Comparison of ENCODE assay signal across 30 cellular contexts in the genomic region with DNA sequence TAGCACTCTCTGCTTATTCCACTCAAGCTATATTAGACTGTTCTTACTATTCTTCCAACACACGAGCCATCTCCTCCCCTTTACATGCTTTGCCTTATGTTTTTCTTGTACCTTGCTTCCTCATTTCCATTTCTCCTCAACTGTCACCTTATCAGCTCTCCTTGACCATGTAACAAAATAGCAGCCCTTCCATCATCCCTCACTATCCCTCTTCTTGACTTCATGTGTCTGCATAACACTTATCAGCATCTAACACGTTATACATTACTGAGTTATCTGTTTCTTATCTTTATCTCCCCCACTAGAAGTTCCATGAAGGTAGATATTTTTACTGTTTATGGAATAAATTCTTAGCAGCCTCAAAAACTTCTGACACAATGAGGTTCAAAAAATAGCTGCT.
"Had no signal": no experiment of that assay in that cellular context is flagged by ENCODE, and none has a peak within 500 bp of the region (broad histone marks: within the 10 kb centered on the region; RNA-seq: fewer than 3 reads in every experiment).

No MANE protein-coding gene starts in this region.

- ATAC-seq: esophagus mucosa; heart left ventricle; left colon; naive thymus-derived CD4-positive, alpha-beta T cell; right lobe of liver; SK-N-SH treated with all-trans-retinoic acid at 6 μM for 48 hours; stimulated activated naive CD8-positive, alpha-beta T cell treated with anti-CD3 and anti-CD28 coated beads, Interleukin-15, Interleukin-2, amounts not matched to agents 100 U/mL and 50 U/mL, for 24 hours had no signal

- H3K4me3 Mint-ChIP-seq: activated CD4-positive, alpha-beta memory T cell treated with anti-CD3 and anti-CD28 coated beads for 36 hours; activated naive CD4-positive, alpha-beta T cell treated with anti-CD3 and anti-CD28 coated beads for 36 hours; activated T-helper 1 cell treated with anti-CD3 and anti-CD28 coated beads, Interleukin-12 subunit alpha, Interleukin-12 subunit beta, Interleukin-2, Interleukin-4 antibody, amounts not matched to agents 30 ng/mL and 10 ng/mL and 1 ng/mL, durations not matched to agents 14 hours and 24 hours and 36 hours; immature natural killer cell; naive thymus-derived CD4-positive, alpha-beta T cell had no signal

- H3K9me3 ChIP-seq: heart left ventricle, ovary, right lobe of liver, thoracic aorta had no signal

- H3K27ac ChIP-seq: coronary artery, dorsolateral prefrontal cortex, heart left ventricle, ovary, right lobe of liver, thoracic aorta had no signal

- H3K36me3 ChIP-seq: ovary had no signal

- H3K27me3 ChIP-seq: dorsolateral prefrontal cortex, heart left ventricle, ovary, right lobe of liver had no signal

- H3K4me1 ChIP-seq: heart left ventricle, right lobe of liver had no signal

- H3K4me3 ChIP-seq: coronary artery, dorsolateral prefrontal cortex, heart left ventricle, ovary, right lobe of liver, thoracic aorta had no signal

- H3K27me3 Mint-ChIP-seq: activated CD4-positive, alpha-beta memory T cell treated with anti-CD3 and anti-CD28 coated beads for 36 hours; naive thymus-derived CD4-positive, alpha-beta T cell; progenitor cell of endocrine pancreas had no signal

- H3K27ac Mint-ChIP-seq: activated CD4-positive, alpha-beta memory T cell treated with anti-CD3 and anti-CD28 coated beads for 36 hours; activated naive CD4-positive, alpha-beta T cell treated with anti-CD3 and anti-CD28 coated beads for 36 hours; activated T-helper 1 cell treated with anti-CD3 and anti-CD28 coated beads, Interleukin-12 subunit alpha, Interleukin-12 subunit beta, Interleukin-2, Interleukin-4 antibody, amounts not matched to agents 30 ng/mL and 10 ng/mL and 1 ng/mL, durations not matched to agents 14 hours and 24 hours and 36 hours; progenitor cell of endocrine pancreas had no signal

- H3K9me3 Mint-ChIP-seq: activated CD4-positive, alpha-beta memory T cell treated with anti-CD3 and anti-CD28 coated beads for 36 hours; activated naive CD4-positive, alpha-beta T cell treated with anti-CD3 and anti-CD28 coated beads for 36 hours; activated T-helper 1 cell treated with anti-CD3 and anti-CD28 coated beads, Interleukin-12 subunit alpha, Interleukin-12 subunit beta, Interleukin-2, Interleukin-4 antibody, amounts not matched to agents 30 ng/mL and 10 ng/mL and 1 ng/mL, durations not matched to agents 14 hours and 24 hours and 36 hours; immature natural killer cell; naive thymus-derived CD4-positive, alpha-beta T cell had no signal

- DNase-seq: activated CD4-positive, alpha-beta memory T cell treated with anti-CD3 and anti-CD28 coated beads for 36 hours; activated CD4-positive, alpha-beta T cell treated with anti-CD3 and anti-CD28 coated beads for 48 hours; activated CD4-positive, CD25-positive, alpha-beta regulatory T cell; activated effector memory CD4-positive, alpha-beta T cell treated with anti-CD3 and anti-CD28 coated beads, Interleukin-2, amount 50 U/mL, for 16 hours; activated naive CD4-positive, alpha-beta T cell treated with anti-CD3 and anti-CD28 coated beads for 36 hours; activated T-cell treated with anti-CD3 and anti-CD28 coated beads for 4 hours; anterior cingulate cortex; cerebellar nuclear complex; dorsolateral prefrontal cortex; effector memory CD4-positive, alpha-beta T cell; foreskin fibroblast; heart left ventricle; hypothalamus; immature natural killer cell; kidney; left colon; midbrain; naive thymus-derived CD4-positive, alpha-beta T cell; ovary; right lobe of liver; stimulated activated CD4-positive, alpha-beta T cell treated with anti-CD3 and anti-CD28 coated beads, Interleukin-4, amount 100 ng/mL, for 1 hour; stimulated activated naive CD8-positive, alpha-beta T cell treated with anti-CD3 and anti-CD28 coated beads, Interleukin-15, Interleukin-2, amounts not matched to agents 100 U/mL and 50 U/mL, for 24 hours; T-helper 2 cell; trophoblast cell had no signal
